In genomic region chr10:4062751-4063150, GRCh38 we compare ENCODE assay signal across 22 cellular contexts.
"Had no signal": no experiment of that assay in that cellular context is flagged by ENCODE, and none has a peak within 500 bp of the region (broad histone marks: within the 10 kb centered on the region; RNA-seq: fewer than 3 reads in every experiment).

No MANE protein-coding gene starts in this region.

- H3K4me3 ChIP-seq: hepatocyte, left ventricle myocardium inferior, smooth muscle cell, tibial nerve had no signal

- DNase-seq: activated CD4-positive, alpha-beta T cell treated with anti-CD3 and anti-CD28 coated beads for 4 hours; activated CD8-positive, alpha-beta T cell treated with anti-CD3 and anti-CD28 coated beads for 36 hours; activated gamma-delta T cell treated with Interleukin-2 at 50 U/mL for 16 hours; activated T-cell treated with anti-CD3 and anti-CD28 coated beads, Interleukin-2, amount 50 U/mL, for 4 hours; amygdala; dermis blood vessel endothelial cell; effector memory CD8-positive, alpha-beta T cell; left ventricle myocardium inferior; mesendoderm; nucleus accumbens; right cardiac atrium; stimulated activated naive CD8-positive, alpha-beta T cell treated with anti-CD3 and anti-CD28 coated beads, Interleukin-15, amount 100 ng/mL, for 72 hours; SW 1271 had no signal

- H3K4me1 Mint-ChIP-seq: WTC11 had no signal

- H3K9me3 Mint-ChIP-seq: activated CD8-positive, alpha-beta T cell treated with anti-CD3 and anti-CD28 coated beads for 36 hours; activated T-cell treated with anti-CD3 and anti-CD28 coated beads, Interleukin-2, amount 50 U/mL, for 4 hours; central memory CD8-positive, alpha-beta T cell; effector memory CD8-positive, alpha-beta T cell; natural killer cell treated with Interleukin-12 subunit alpha and Interleukin-12 subunit beta and Interleukin-15 and Interleukin-18, amount 100 ng/mL, for 72 hours; stimulated activated naive CD8-positive, alpha-beta T cell treated with anti-CD3 and anti-CD28 coated beads, Interleukin-15, amount 100 ng/mL, for 72 hours; WTC11 had no signal

- ATAC-seq: activated CD8-positive, alpha-beta T cell treated with anti-CD3 and anti-CD28 coated beads for 36 hours; activated T-cell treated with anti-CD3 and anti-CD28 coated beads, Interleukin-2, amount 50 U/mL, for 4 hours; effector memory CD8-positive, alpha-beta T cell; natural killer cell treated with Interleukin-12 subunit alpha and Interleukin-12 subunit beta and Interleukin-15 and Interleukin-18, amount 100 ng/mL, for 72 hours; right cardiac atrium; stimulated activated naive CD8-positive, alpha-beta T cell treated with anti-CD3 and anti-CD28 coated beads, Interleukin-15, amount 100 ng/mL, for 72 hours; WTC11 had no signal

- H3K27me3 Mint-ChIP-seq: activated CD8-positive, alpha-beta T cell treated with anti-CD3 and anti-CD28 coated beads for 36 hours; activated naive CD8-positive, alpha-beta T cell; brain; central memory CD8-positive, alpha-beta T cell; effector memory CD8-positive, alpha-beta T cell; natural killer cell treated with Interleukin-12 subunit alpha and Interleukin-12 subunit beta and Interleukin-15 and Interleukin-18, amount 100 ng/mL, for 72 hours; progenitor cell of endocrine pancreas; stimulated activated naive CD8-positive, alpha-beta T cell treated with anti-CD3 and anti-CD28 coated beads, Interleukin-15, amount 100 ng/mL, for 72 hours had no signal

- H3K4me3 Mint-ChIP-seq: activated CD8-positive, alpha-beta T cell treated with anti-CD3 and anti-CD28 coated beads for 36 hours; activated naive CD8-positive, alpha-beta T cell; activated T-cell treated with anti-CD3 and anti-CD28 coated beads, Interleukin-2, amount 50 U/mL, for 4 hours; brain; central memory CD8-positive, alpha-beta T cell; effector memory CD8-positive, alpha-beta T cell; natural killer cell treated with Interleukin-12 subunit alpha and Interleukin-12 subunit beta and Interleukin-15 and Interleukin-18, amount 100 ng/mL, for 72 hours; stimulated activated naive CD8-positive, alpha-beta T cell treated with anti-CD3 and anti-CD28 coated beads, Interleukin-15, amount 100 ng/mL, for 72 hours; WTC11 had no signal

- H3K36me3 ChIP-seq: left ventricle myocardium inferior, tibial nerve had no signal

- H3K27me3 ChIP-seq: hepatocyte, tibial nerve had no signal

- H3K9me3 ChIP-seq: left ventricle myocardium inferior, tibial nerve had no signal

- H3K36me3 Mint-ChIP-seq: activated naive CD8-positive, alpha-beta T cell; brain; natural killer cell treated with Interleukin-12 subunit alpha and Interleukin-12 subunit beta and Interleukin-15 and Interleukin-18, amount 100 ng/mL, for 72 hours; WTC11 had no signal

- H3K27ac Mint-ChIP-seq: activated CD8-positive, alpha-beta T cell treated with anti-CD3 and anti-CD28 coated beads for 36 hours; activated naive CD8-positive, alpha-beta T cell; progenitor cell of endocrine pancreas; WTC11 had no signal
